8 cellular contexts compared by ENCODE assay signal in the genomic region with DNA sequence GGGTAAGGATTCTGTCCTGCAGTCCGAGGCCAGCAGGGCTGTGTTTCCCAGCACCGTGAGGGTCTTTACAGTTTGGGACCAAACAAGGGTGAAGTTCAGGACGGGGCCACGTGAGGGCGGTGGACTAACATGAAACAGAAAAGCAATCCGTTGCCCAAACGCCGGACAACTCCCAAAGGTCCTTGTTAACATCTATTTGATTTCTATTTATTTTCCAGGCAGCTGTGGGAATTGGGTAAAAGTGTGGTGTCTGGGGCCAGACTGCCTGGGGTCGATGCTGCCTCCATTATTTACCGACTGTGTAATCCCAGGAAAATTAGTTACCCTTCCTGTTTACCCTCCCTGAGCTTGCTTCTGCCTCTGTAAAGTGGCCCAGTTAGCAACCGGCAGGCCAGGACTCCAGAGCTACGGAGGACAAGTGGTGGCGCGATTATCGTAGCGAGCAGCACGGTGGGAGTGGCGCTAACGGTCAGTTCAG.
DNase-seq lines count a peak whose midpoint lies in the region; ATAC-seq and TF ChIP-seq lines count a peak whose summit lies in the region.

No MANE protein-coding gene starts in this region.

- POLR2A ChIA-PET in activated B cell treated with CpG ODN at 0.5 μM for 24 hours (lab: Charles Lee): no interaction called here

- H3F3A ChIP-seq in GM23248 (ENCODE audit: insufficient read depth): 0 out of 2 replicates have a peak, but pooled peaks cover 9% of the 10 kb centered on the region

- H3K27me3 ChIP-seq in GM23248 (replicated peaks; ENCODE audit: insufficient read depth) (no peaks in the 10 kb centered on the region), endocrine pancreas (ENCODE audit: control insufficient read depth, insufficient read depth, low read length) (no peaks in the 10 kb centered on the region), lower lobe of right lung (ENCODE audit: low read depth) (no peaks in the 10 kb centered on the region)

- H3K4me3 Mint-ChIP-seq in CD14-positive monocyte (peak overlapping the region; percentile 59 to 84), activated B cell treated with CpG ODN at 0.5 μM for 24 hours (no peak overlapping the region)

- DNase-seq in CD14-positive monocyte (ENCODE audit: low spot score) (peak; percentile 52), GM23248 (peak; percentile 87), NCI-H2029 (lab: John Stamatoyannopoulos, UW) (peak; percentile 40), activated B cell treated with CpG ODN at 0.5 μM for 24 hours (no peak), lower lobe of right lung (peak; percentile 80)
- peak; percentile 25 for DNase-seq in stimulated activated CD8-positive, alpha-beta memory T cell treated with anti-CD3 and anti-CD28 coated beads, Interleukin-4, amount 100 ng/mL, for 24 hours (ENCODE audit: low read depth)

- H2AFZ ChIP-seq in GM23248: peak overlapping the region; percentile 82

- ATAC-seq in activated B cell treated with CpG ODN at 0.5 μM for 24 hours (ENCODE audit: low read depth) (peak; percentile 31), lower lobe of right lung (peak; percentile 85 to 86), HG03457 (IDR thresholded peaks at IDR 0.05; ENCODE audit: unreplicated experiment) (no peak)

- H3K9ac ChIP-seq in GM23248: 0 out of 2 replicates have a peak overlapping the region, but pooled peaks have one; percentile 19
- H3K9ac ChIP-seq in endocrine pancreas (ENCODE audit: control insufficient read depth, insufficient read depth, low read length): no peak overlapping the region

- no peaks in the 10 kb centered on the region for H3K4me1 ChIP-seq in GM23248 (ENCODE audit: insufficient read depth)
- no peaks in the 10 kb centered on the region for H3K4me1 ChIP-seq in endocrine pancreas (ENCODE audit: control insufficient read depth, insufficient read depth, low read length)
- peaks cover 10% of the 10 kb centered on the region for H3K4me1 ChIP-seq in lower lobe of right lung

- CTCF ChIA-PET in activated B cell treated with CpG ODN at 0.5 μM for 24 hours (lab: Charles Lee): interaction anchor here (0.5 to 2.0 kb wide), 5 partner anchors 11 to 231 kb away, joined by 3 to 6 read pairs (median 3); no protein-coding TSS in a partner anchor

- no peaks in the 10 kb centered on the region for H3K9me3 ChIP-seq in GM23248 (ENCODE audit: low read depth)
- H3K9me3 ChIP-seq in endocrine pancreas (ENCODE audit: control insufficient read depth, low read length): no peaks in the 10 kb centered on the region
- H3K9me3 ChIP-seq in lower lobe of right lung: no peaks in the 10 kb centered on the region

- H3K27ac ChIP-seq in GM23248 (no peak overlapping the region), lower lobe of right lung (no peak overlapping the region)

- no peaks in the 10 kb centered on the region for H3K79me2 ChIP-seq in GM23248 (ENCODE audit: insufficient read depth)

- H4K20me1 ChIP-seq in GM23248 (ENCODE audit: insufficient read depth): no peaks in the 10 kb centered on the region

- in situ Hi-C loops in GM23248 (cut with MboI): loop anchor here (5.0 kb wide), 1 partner anchor 220 kb away; no protein-coding TSS in a partner anchor

- H3K36me3 ChIP-seq in GM23248 (ENCODE audit: low read depth) (no peaks in the 10 kb centered on the region), endocrine pancreas (ENCODE audit: control insufficient read depth, insufficient read depth, low read length) (no peaks in the 10 kb centered on the region), lower lobe of right lung (no peaks in the 10 kb centered on the region)

- H3K27ac Mint-ChIP-seq in CD14-positive monocyte: no peak overlapping the region
- H3K27ac Mint-ChIP-seq in activated B cell treated with CpG ODN at 0.5 μM for 24 hours: no peak overlapping the region

- 3 to 4% methylated on average over 19 of the region's 19 CpGs for WGBS in GM23248 (ENCODE audit: low coverage in 1 of 2, low lambda C conversion rate in 2 of 2, missing lambda C conversion rate in 2 of 2), 2 experiments

- H3K4me1 Mint-ChIP-seq in CD14-positive monocyte: peaks cover 10% of the 10 kb centered on the region
- H3K4me1 Mint-ChIP-seq in activated B cell treated with CpG ODN at 0.5 μM for 24 hours: peaks cover 9% of the 10 kb centered on the region

- TF ChIP-seq CTCF in CD14-positive monocyte (IDR thresholded peaks at IDR 0.05) (peak; percentile 90), activated B cell treated with CpG ODN at 0.5 μM for 24 hours (IDR thresholded peaks at IDR 0.05) (no peak), lower lobe of right lung (IDR thresholded peaks at IDR 0.05) (peak; percentile 84)

- H3K9me3 Mint-ChIP-seq in CD14-positive monocyte: peaks cover 0 to 2% (median 0%) of the 10 kb centered on the region in 7 donors
- H3K9me3 Mint-ChIP-seq in activated B cell treated with CpG ODN at 0.5 μM for 24 hours: peaks cover 4% of the 10 kb centered on the region

- H3K27me3 Mint-ChIP-seq in CD14-positive monocyte (ENCODE audit: low read depth in 3 of 3) (peaks cover 4 to 5% (median 4%) of the 10 kb centered on the region in 3 donors), activated B cell treated with CpG ODN at 0.5 μM for 24 hours (peaks cover 19% of the 10 kb centered on the region)

- peak overlapping the region; percentile 49 for H3K4me3 ChIP-seq in GM23248
- H3K4me3 ChIP-seq in endocrine pancreas (ENCODE audit: control insufficient read depth, insufficient read depth, low read length): peak overlapping the region; percentile 57
- H3K4me3 ChIP-seq in lower lobe of right lung: peak overlapping the region; percentile 27

- no peaks in the 10 kb centered on the region for H3K9me2 ChIP-seq in GM23248 (ENCODE audit: insufficient read depth)

- intact Hi-C loops in CD14-positive monocyte (cut with micrococcal nuclease) (no loop called here), activated B cell treated with CpG ODN at 0.5 μM for 24 hours (cut with micrococcal nuclease) (loop anchor here (1.0 to 2.0 kb wide), 2 partner anchors 218 to 231 kb away; no protein-coding TSS in a partner anchor), lower lobe of right lung (cut with DNase I) (loop anchor here (10.0 kb wide), 1 partner anchor 228 kb away; no protein-coding TSS in a partner anchor)

- H3K36me3 Mint-ChIP-seq in CD14-positive monocyte: no peaks in the 10 kb centered on the region
- H3K36me3 Mint-ChIP-seq in activated B cell treated with CpG ODN at 0.5 μM for 24 hours (ENCODE audit: low read depth): no peaks in the 10 kb centered on the region

- H3K4me2 ChIP-seq in GM23248 (ENCODE audit: unreplicated experiment): peak overlapping the region; percentile 67

Comparison
In these comparisons a context has a peak if more than half of its experiments do, and no peak if none do; other contexts are left out.
1. intact Hi-C loops: an anchor here in activated B cell treated with CpG ODN at 0.5 μM for 24 hours (1.0 to 2.0 kb wide) and lower lobe of right lung (10.0 kb wide); none called in CD14-positive monocyte.